Comparison of ENCODE assay signal across 10 cellular contexts in genomic region chr14:68306265-68306933, GRCh38.
DNase-seq lines count a peak whose midpoint lies in the region; ATAC-seq and TF ChIP-seq lines count a peak whose summit lies in the region.
"Had no signal": no experiment of that assay in that cellular context is flagged by ENCODE, and none has a peak within 500 bp of the region (broad histone marks: within the 10 kb centered on the region; RNA-seq: fewer than 3 reads in every experiment).

No MANE protein-coding gene starts in this region.

- no TSS peak for BruUV-seq in MCF 10A (replicated peaks; lab: Mats Ljungman, UMichigan)

- H2AK5ac ChIP-seq in mesenchymal stem cell (ENCODE audit: low read length, severe bottlenecking), result no peak overlapping the region

- H3K27ac ChIP-seq in breast epithelium, result peak overlapping the region; percentile 67 to 80
- H3K27ac ChIP-seq in aorta (ENCODE audit: low read depth in 1 of 2, low read length in 2 of 2), result peak overlapping the region; percentile 39 to 71
- H3K27ac ChIP-seq in mesenchymal stem cell (ENCODE audit: low read length, poor library complexity, severe bottlenecking), result no peak overlapping the region
- H3K27ac ChIP-seq in Peyer's patch, result peak overlapping the region in 2 of 4 donors; percentile 26 to 66

- ATAC-seq in HG03108 (IDR thresholded peaks at IDR 0.05; ENCODE audit: unreplicated experiment) (peak; percentile 65), aorta (ENCODE audit: low FRiP score) (no peak)
- ATAC-seq: A549 had no signal

- CTCF ChIA-PET in MCF 10A (lab: Yijun Ruan, JAX), result interaction anchor here (0.9 kb wide), 1 partner anchor 13 kb away, joined by 3 read pairs; no protein-coding TSS in a partner anchor
- CTCF ChIA-PET in activated CD4-positive, alpha-beta memory T cell treated with anti-CD3 and anti-CD28 coated beads, Interleukin-2, amount 10 ng/mL, durations not matched to agents 7 days and 5 days (lab: Charles Lee), result interaction anchor here (1.6 kb wide), 1 partner anchor 509 kb away, joined by 7 read pairs; no protein-coding TSS in a partner anchor

- H2AFZ ChIP-seq in mesenchymal stem cell (ENCODE audit: low read depth, low read length), result no peak overlapping the region

- no peak overlapping the region for H3K4me3 Mint-ChIP-seq in MCF 10A (ENCODE audit: unreplicated experiment)
- no peak overlapping the region for H3K4me3 Mint-ChIP-seq in activated CD4-positive, alpha-beta memory T cell treated with anti-CD3 and anti-CD28 coated beads, Interleukin-2, amount 10 ng/mL, durations not matched to agents 7 days and 5 days

- H3K36me3 Mint-ChIP-seq in MCF 10A (ENCODE audit: insufficient read depth, unreplicated experiment), result no peaks in the 10 kb centered on the region
- H3K36me3 Mint-ChIP-seq in activated CD4-positive, alpha-beta memory T cell treated with anti-CD3 and anti-CD28 coated beads, Interleukin-2, amount 10 ng/mL, durations not matched to agents 7 days and 5 days (ENCODE audit: low read depth), result peaks cover 10% of the 10 kb centered on the region

- H2BK120ac ChIP-seq in mesenchymal stem cell (ENCODE audit: low read depth, low read length), result no peak overlapping the region

- intact Hi-C loops in breast epithelium (cut with DNase I; ENCODE audit: low total_unique reads) (no loop called here), MCF 10A (cut with micrococcal nuclease) (no loop called here), aorta (cut with DNase I) (loop anchor here in 1 of 2 donors (5.0 to 10.0 kb wide), 3 partner anchors 56 to 218 kb away; no protein-coding TSS in a partner anchor)

- no peak overlapping the region for H3K9ac ChIP-seq in mesenchymal stem cell (ENCODE audit: low read length)

- no peaks in the 10 kb centered on the region for H3K9me3 ChIP-seq in breast epithelium
- peaks cover 1% of the 10 kb centered on the region for H3K9me3 ChIP-seq in aorta (ENCODE audit: control insufficient read depth, low read length)
- no peaks in the 10 kb centered on the region for H3K9me3 ChIP-seq in mesenchymal stem cell (ENCODE audit: control insufficient read depth, low read length)
- peaks cover 0 to 4% (median 0%) of the 10 kb centered on the region in 4 donors for H3K9me3 ChIP-seq in Peyer's patch
- H3K9me3 ChIP-seq: A549 had no signal

- no peaks in the 10 kb centered on the region for H3K27me3 Mint-ChIP-seq in MCF 10A (ENCODE audit: insufficient read depth, unreplicated experiment)
- H3K27me3 Mint-ChIP-seq in activated CD4-positive, alpha-beta memory T cell treated with anti-CD3 and anti-CD28 coated beads, Interleukin-2, amount 10 ng/mL, durations not matched to agents 7 days and 5 days, result no peaks in the 10 kb centered on the region

- no peak for TF ChIP-seq CTCF in breast epithelium (IDR thresholded peaks at IDR 0.05)
- TF ChIP-seq CTCF in MCF 10A (IDR thresholded peaks at IDR 0.05; ENCODE audit: unreplicated experiment), result no peak
- no peak for TF ChIP-seq CTCF in Peyer's patch (IDR thresholded peaks at IDR 0.05)

- H3K27ac Mint-ChIP-seq in MCF 10A (ENCODE audit: low read depth, unreplicated experiment), result no peak overlapping the region
- no peak overlapping the region for H3K27ac Mint-ChIP-seq in activated CD4-positive, alpha-beta memory T cell treated with anti-CD3 and anti-CD28 coated beads, Interleukin-2, amount 10 ng/mL, durations not matched to agents 7 days and 5 days

- no peaks in the 10 kb centered on the region for H3K4me1 Mint-ChIP-seq in MCF 10A (ENCODE audit: insufficient read depth, unreplicated experiment)
- no peaks in the 10 kb centered on the region for H3K4me1 Mint-ChIP-seq in activated CD4-positive, alpha-beta memory T cell treated with anti-CD3 and anti-CD28 coated beads, Interleukin-2, amount 10 ng/mL, durations not matched to agents 7 days and 5 days

- 76 to 84% methylated on average over 4 of the region's 4 CpGs for WGBS in aorta, 2 donors
- WGBS in mesenchymal stem cell, result 92% methylated on average over 4 of the region's 4 CpGs

- no peak for DNase-seq in breast epithelium (ENCODE audit: low spot score in 2 of 2)
- DNase-seq in MCF 10A (ENCODE audit: unreplicated experiment), result no peak
- peak; percentile 18 for DNase-seq in foreskin melanocyte
- no peak for DNase-seq in aorta
- no peak for DNase-seq in mesenchymal stem cell
- no peak for DNase-seq in activated CD4-positive, alpha-beta memory T cell treated with anti-CD3 and anti-CD28 coated beads, Interleukin-2, amount 10 ng/mL, durations not matched to agents 7 days and 5 days
- no peak for DNase-seq in Peyer's patch
- DNase-seq: activated CD4-positive, alpha-beta T cell treated with anti-CD3 and anti-CD28 coated beads, Interleukin-2, amount 50 U/mL, for 48 hours had no signal

- H4K8ac ChIP-seq in mesenchymal stem cell (ENCODE audit: low read length), result no peak overlapping the region

- H3K4me1 ChIP-seq in breast epithelium (peaks cover 4 to 15% of the 10 kb centered on the region in 2 donors), aorta (ENCODE audit: control insufficient read depth in 1 of 2, insufficient read depth in 2 of 2, low read length in 2 of 2) (peaks cover 0 to 4% of the 10 kb centered on the region in 2 donors), mesenchymal stem cell (ENCODE audit: control insufficient read depth, insufficient read depth, low read depth, low read length) (no peaks in the 10 kb centered on the region), Peyer's patch (peaks cover 0 to 8% (median 3%) of the 10 kb centered on the region in 4 donors)
- H3K4me1 ChIP-seq: A549 had no signal

- POLR2A ChIA-PET in MCF 10A (lab: Yijun Ruan, JAX), result interaction anchor here (0.6 to 0.9 kb wide), 4 partner anchors 13 to 372 kb away, joined by 3 read pairs; no protein-coding TSS in a partner anchor
- POLR2A ChIA-PET in activated CD4-positive, alpha-beta memory T cell treated with anti-CD3 and anti-CD28 coated beads, Interleukin-2, amount 10 ng/mL, durations not matched to agents 7 days and 5 days (lab: Charles Lee), result no interaction called here

- no peak overlapping the region for H3K23ac ChIP-seq in mesenchymal stem cell (ENCODE audit: low read length in 2 of 2)

- H3K4me3 ChIP-seq in breast epithelium, result no peak overlapping the region
- H3K4me3 ChIP-seq in aorta (ENCODE audit: low read length in 2 of 2), result no peak overlapping the region
- no peak overlapping the region for H3K4me3 ChIP-seq in mesenchymal stem cell (ENCODE audit: insufficient read depth in 1 of 2, low read depth in 1 of 2, low read length in 2 of 2)
- no peak overlapping the region for H3K4me3 ChIP-seq in Peyer's patch
- H3K4me3 ChIP-seq: A549 had no signal

- H3K36me3 ChIP-seq in breast epithelium (no peaks in the 10 kb centered on the region), aorta (ENCODE audit: control insufficient read depth in 1 of 2, insufficient read depth in 2 of 2, low read length in 1 of 2) (no peaks in the 10 kb centered on the region), mesenchymal stem cell (ENCODE audit: control insufficient read depth in 1 of 2, insufficient read depth in 2 of 2, low read depth in 1 of 2, low read length in 2 of 2) (no peaks in the 10 kb centered on the region), Peyer's patch (no peaks in the 10 kb centered on the region)

- H3K79me1 ChIP-seq in mesenchymal stem cell (replicated peaks; ENCODE audit: low read length, poor library complexity, severe bottlenecking), result no peaks in the 10 kb centered on the region

- no peak overlapping the region for H2BK5ac ChIP-seq in mesenchymal stem cell (ENCODE audit: low read depth, low read length, poor library complexity, severe bottlenecking)

- no peak overlapping the region for H3K4ac ChIP-seq in mesenchymal stem cell (ENCODE audit: low read depth in 1 of 2, low read length in 2 of 2)

- no peak overlapping the region for H3K4me2 ChIP-seq in mesenchymal stem cell (ENCODE audit: low read length, poor library complexity, severe bottlenecking)
- H3K4me2 ChIP-seq: A549 had no signal

- H3K18ac ChIP-seq in mesenchymal stem cell (ENCODE audit: low read depth in 1 of 2, low read length in 2 of 2), result no peak overlapping the region

- no peak overlapping the region for H3K14ac ChIP-seq in mesenchymal stem cell (ENCODE audit: low read length in 2 of 2)

- H2BK12ac ChIP-seq in mesenchymal stem cell (ENCODE audit: low read length in 2 of 2), result no peak overlapping the region

- no peak overlapping the region for H2BK15ac ChIP-seq in mesenchymal stem cell (ENCODE audit: low read depth, poor library complexity, severe bottlenecking)

- H3K27me3 ChIP-seq in breast epithelium (no peaks in the 10 kb centered on the region), aorta (ENCODE audit: control insufficient read depth in 1 of 2, insufficient read depth in 2 of 2, low read length in 1 of 2) (no peaks in the 10 kb centered on the region), mesenchymal stem cell (ENCODE audit: control insufficient read depth in 1 of 2, insufficient read depth in 1 of 2, low read length in 2 of 2) (no peaks in the 10 kb centered on the region), Peyer's patch (no peaks in the 10 kb centered on the region)

- no peak overlapping the region for H4K91ac ChIP-seq in mesenchymal stem cell (ENCODE audit: low read length)

- peaks cover 8% of the 10 kb centered on the region for H3K9me3 Mint-ChIP-seq in MCF 10A (ENCODE audit: unreplicated experiment)
- H3K9me3 Mint-ChIP-seq in activated CD4-positive, alpha-beta memory T cell treated with anti-CD3 and anti-CD28 coated beads, Interleukin-2, amount 10 ng/mL, durations not matched to agents 7 days and 5 days, result peaks cover 10% of the 10 kb centered on the region

- TF ChIP-seq POLR2A in breast epithelium (IDR thresholded peaks at IDR 0.05), result no peak
- no peak for TF ChIP-seq POLR2A in Peyer's patch (IDR thresholded peaks at IDR 0.05)
